20 cellular contexts compared by ENCODE assay signal in genomic region chr14:63712123-63712522, GRCh38. TPM values are rescaled to one million over a fixed set of nuclear protein-coding genes. Genes with fewer than 3 reads are reported as not detected.
DNase-seq lines count a peak whose midpoint lies in the region; ATAC-seq and TF ChIP-seq lines count a peak whose summit lies in the region.
"Had no signal": no experiment of that assay in that cellular context is flagged by ENCODE, and none has a peak within 500 bp of the region (broad histone marks: within the 10 kb centered on the region; RNA-seq: fewer than 3 reads in every experiment).

No MANE protein-coding gene starts in this region.

- peak overlapping the region; percentile 41 for H3K4me3 Mint-ChIP-seq in activated naive CD4-positive, alpha-beta T cell treated with anti-CD3 and anti-CD28 coated beads, Interleukin-2, amount 10 ng/mL, durations not matched to agents 7 days and 5 days
- H3K4me3 Mint-ChIP-seq in activated naive CD8-positive, alpha-beta T cell treated with anti-CD3 and anti-CD28 coated beads, Interleukin-2, amount 10 ng/mL, durations not matched to agents 7 days and 5 days = peak overlapping the region; percentile 73
- peak overlapping the region; percentile 53 to 81 for H3K4me3 Mint-ChIP-seq in stimulated activated naive CD8-positive, alpha-beta T cell treated with anti-CD3 and anti-CD28 coated beads, Interleukin-15, amount 100 ng/mL, for 72 hours

- DNase-seq in activated naive CD4-positive, alpha-beta T cell treated with anti-CD3 and anti-CD28 coated beads, Interleukin-2, amount 10 ng/mL, durations not matched to agents 7 days and 5 days = no peak
- DNase-seq in activated naive CD4-positive, alpha-beta T cell treated with anti-CD3 and anti-CD28 coated beads, Interleukin-2, amount 50 U/mL, for 16 hours = no peak
- DNase-seq in Karpas-422 (no peak), islet precursor cell (no peak), heart left ventricle (no peak), testis (no peak)
- no peak for DNase-seq in activated naive CD8-positive, alpha-beta T cell treated with anti-CD3 and anti-CD28 coated beads, Interleukin-2, amount 10 ng/mL, durations not matched to agents 7 days and 5 days
- no peak for DNase-seq in stimulated activated naive CD8-positive, alpha-beta T cell treated with anti-CD3 and anti-CD28 coated beads, Interleukin-15, amount 100 ng/mL, for 72 hours
- DNase-seq: activated gamma-delta T cell, brain microvascular endothelial cell, GDM1, mucosa of descending colon, NCI-H1694 treated with DMSO at 0.1 percent for 48 hours, NCI-H345, occipital lobe, right cardiac atrium, SHP77 treated with DMSO at 0.1 percent for 48 hours, substantia nigra, T1000 had no signal

- peaks cover 30% of the 10 kb centered on the region for H3K4me1 Mint-ChIP-seq in activated naive CD4-positive, alpha-beta T cell treated with anti-CD3 and anti-CD28 coated beads, Interleukin-2, amount 10 ng/mL, durations not matched to agents 7 days and 5 days
- peaks cover 19% of the 10 kb centered on the region for H3K4me1 Mint-ChIP-seq in activated naive CD8-positive, alpha-beta T cell treated with anti-CD3 and anti-CD28 coated beads, Interleukin-2, amount 10 ng/mL, durations not matched to agents 7 days and 5 days
- H3K4me1 Mint-ChIP-seq in stimulated activated naive CD8-positive, alpha-beta T cell treated with anti-CD3 and anti-CD28 coated beads, Interleukin-15, amount 100 ng/mL, for 72 hours = peaks cover 39% of the 10 kb centered on the region

- H2AFZ ChIP-seq in Karpas-422 (ENCODE audit: low read length) = no peak overlapping the region

- no peak overlapping the region for H3K4me3 ChIP-seq in Karpas-422 (ENCODE audit: low read length)
- no peak overlapping the region for H3K4me3 ChIP-seq in heart left ventricle
- H3K4me3 ChIP-seq in testis = no peak overlapping the region
- H3K4me3 ChIP-seq: mucosa of descending colon had no signal

- H3K9me3 ChIP-seq in Karpas-422 (ENCODE audit: low read length) = no peaks in the 10 kb centered on the region
- peaks cover 0 to 13% (median 4%) of the 10 kb centered on the region in 12 donors for H3K9me3 ChIP-seq in heart left ventricle
- H3K9me3 ChIP-seq in testis = no peaks in the 10 kb centered on the region

- H3K9me3 Mint-ChIP-seq in activated naive CD4-positive, alpha-beta T cell treated with anti-CD3 and anti-CD28 coated beads, Interleukin-2, amount 10 ng/mL, durations not matched to agents 7 days and 5 days = peaks cover 9% of the 10 kb centered on the region
- H3K9me3 Mint-ChIP-seq in activated naive CD8-positive, alpha-beta T cell treated with anti-CD3 and anti-CD28 coated beads, Interleukin-2, amount 10 ng/mL, durations not matched to agents 7 days and 5 days = peaks cover 4% of the 10 kb centered on the region
- peaks cover 0 to 7% of the 10 kb centered on the region in 2 donors for H3K9me3 Mint-ChIP-seq in stimulated activated naive CD8-positive, alpha-beta T cell treated with anti-CD3 and anti-CD28 coated beads, Interleukin-15, amount 100 ng/mL, for 72 hours

- peak overlapping the region; percentile 72 for H3K27ac ChIP-seq in Karpas-422 (ENCODE audit: low read length)
- no peak overlapping the region for H3K27ac ChIP-seq in heart left ventricle
- H3K27ac ChIP-seq in testis = no peak overlapping the region
- H3K27ac ChIP-seq: brain microvascular endothelial cell had no signal

- H3K9ac ChIP-seq in Karpas-422 (ENCODE audit: low read length) = no peak overlapping the region

- ATAC-seq in activated naive CD8-positive, alpha-beta T cell treated with anti-CD3 and anti-CD28 coated beads, Interleukin-2, amount 10 ng/mL, durations not matched to agents 7 days and 5 days (ENCODE audit: low read depth) = no peak
- no peak for ATAC-seq in stimulated activated naive CD8-positive, alpha-beta T cell treated with anti-CD3 and anti-CD28 coated beads, Interleukin-15, amount 100 ng/mL, for 72 hours
- ATAC-seq in heart left ventricle = no peak
- ATAC-seq: left lobe of liver, mucosa of descending colon, right cardiac atrium had no signal

- CTCF ChIA-PET in activated naive CD4-positive, alpha-beta T cell treated with anti-CD3 and anti-CD28 coated beads, Interleukin-2, amount 10 ng/mL, durations not matched to agents 7 days and 5 days (lab: Charles Lee) = no interaction called here

- H3K27me3 Mint-ChIP-seq in activated naive CD4-positive, alpha-beta T cell treated with anti-CD3 and anti-CD28 coated beads, Interleukin-2, amount 10 ng/mL, durations not matched to agents 7 days and 5 days = no peaks in the 10 kb centered on the region
- no peaks in the 10 kb centered on the region for H3K27me3 Mint-ChIP-seq in activated naive CD8-positive, alpha-beta T cell treated with anti-CD3 and anti-CD28 coated beads, Interleukin-2, amount 10 ng/mL, durations not matched to agents 7 days and 5 days
- H3K27me3 Mint-ChIP-seq in stimulated activated naive CD8-positive, alpha-beta T cell treated with anti-CD3 and anti-CD28 coated beads, Interleukin-15, amount 100 ng/mL, for 72 hours = no peaks in the 10 kb centered on the region

- no peak for TF ChIP-seq POLR2A in heart left ventricle (IDR thresholded peaks at IDR 0.05)
- TF ChIP-seq POLR2A in testis (IDR thresholded peaks at IDR 0.05) = no peak

- no peak for TF ChIP-seq CTCF in heart left ventricle (IDR thresholded peaks at IDR 0.05)
- no peak for TF ChIP-seq CTCF in testis (IDR thresholded peaks at IDR 0.05)

- peak overlapping the region; percentile 53 for H3K27ac Mint-ChIP-seq in activated naive CD4-positive, alpha-beta T cell treated with anti-CD3 and anti-CD28 coated beads, Interleukin-2, amount 10 ng/mL, durations not matched to agents 7 days and 5 days
- H3K27ac Mint-ChIP-seq in activated naive CD8-positive, alpha-beta T cell treated with anti-CD3 and anti-CD28 coated beads, Interleukin-2, amount 10 ng/mL, durations not matched to agents 7 days and 5 days = peak overlapping the region; percentile 87
- no peak overlapping the region for H3K27ac Mint-ChIP-seq in stimulated activated naive CD8-positive, alpha-beta T cell treated with anti-CD3 and anti-CD28 coated beads, Interleukin-15, amount 100 ng/mL, for 72 hours

- H3K4me1 ChIP-seq in Karpas-422 (ENCODE audit: low read length) (peaks cover 86% of the 10 kb centered on the region), heart left ventricle (peaks cover 0 to 26% (median 0%) of the 10 kb centered on the region in 12 donors), testis (no peaks in the 10 kb centered on the region)

- H3K36me3 ChIP-seq in Karpas-422 (ENCODE audit: insufficient read depth, low read length) (peaks cover 28% of the 10 kb centered on the region; the same call in 1 of the 2 replicates), heart left ventricle (no peaks in the 10 kb centered on the region), testis (ENCODE audit: low read depth, missing control alignments) (no peaks in the 10 kb centered on the region)
- H3K36me3 ChIP-seq: brain microvascular endothelial cell had no signal

- peak overlapping the region; percentile 29 for H3K4me2 ChIP-seq in Karpas-422 (ENCODE audit: low read depth, low read length, poor library complexity, severe bottlenecking)

- H3K27me3 ChIP-seq in Karpas-422 (ENCODE audit: low read length) = no peaks in the 10 kb centered on the region
- H3K27me3 ChIP-seq in heart left ventricle = no peaks in the 10 kb centered on the region
- no peaks in the 10 kb centered on the region for H3K27me3 ChIP-seq in testis
- H3K27me3 ChIP-seq: brain microvascular endothelial cell had no signal

- no peaks in the 10 kb centered on the region for H4K20me1 ChIP-seq in Karpas-422 (ENCODE audit: insufficient read depth, low read depth, low read length)

- peaks cover 34% of the 10 kb centered on the region for H3K36me3 Mint-ChIP-seq in activated naive CD4-positive, alpha-beta T cell treated with anti-CD3 and anti-CD28 coated beads, Interleukin-2, amount 10 ng/mL, durations not matched to agents 7 days and 5 days
- H3K36me3 Mint-ChIP-seq in activated naive CD8-positive, alpha-beta T cell treated with anti-CD3 and anti-CD28 coated beads, Interleukin-2, amount 10 ng/mL, durations not matched to agents 7 days and 5 days = peaks cover 28% of the 10 kb centered on the region

- H3K9me2 ChIP-seq in Karpas-422 (replicated peaks; ENCODE audit: insufficient read depth, low read length) = no peaks in the 10 kb centered on the region

- POLR2A ChIA-PET in activated naive CD8-positive, alpha-beta T cell treated with anti-CD3 and anti-CD28 coated beads, Interleukin-2, amount 10 ng/mL, durations not matched to agents 7 days and 5 days (lab: Charles Lee) = interaction anchor here (0.7 to 1.4 kb wide), 2 partner anchors 15 to 21 kb away, joined by 3 to 10 read pairs; partner anchors contain the start of gene SGPP1

- peaks cover 99% of the 10 kb centered on the region for H3K79me2 ChIP-seq in Karpas-422 (ENCODE audit: low read length)

- intact Hi-C loops in heart left ventricle (cut with DNase I) (no loop called here), testis (cut with DNase I; ENCODE audit: low total_unique reads) (no loop called here)

RNA-seq across cellular contexts. Expression of gene SGPP1, which starts 15.7 kb away (rescaled TPM):
- 86.2 and 185 TPM in 2 replicates for total RNA-seq in Karpas-422 (2014; rRNA removed; shearing (Covaris generic); ENCODE audit: low replicate concordance)
- 10 to 100 TPM; 14.7 to 15.7 TPM for total RNA-seq in activated naive CD8-positive, alpha-beta T cell treated with anti-CD3 and anti-CD28 coated beads, Interleukin-2, amount 10 ng/mL, durations not matched to agents 7 days and 5 days
- total RNA-seq in heart left ventricle (1 to 10 TPM; 4.3 to 9.2 (median 5.1) TPM), testis (10 to 100 TPM; 27.6 to 30.1 TPM)
- polyA plus RNA-seq in heart left ventricle (1 to 10 TPM; 4.0 to 6.2 TPM), testis (ENCODE audit: insufficient read depth, low read depth, low replicate concordance) (16.9 TPM)

Comparison
In these comparisons a context has a peak if more than half of its experiments do, and no peak if none do; other contexts are left out.
1. H3K27ac Mint-ChIP-seq: peak in activated naive CD4-positive, alpha-beta T cell treated with anti-CD3 and anti-CD28 coated beads, Interleukin-2, amount 10 ng/mL, durations not matched to agents 7 days and 5 days (single experiment) and activated naive CD8-positive, alpha-beta T cell treated with anti-CD3 and anti-CD28 coated beads, Interleukin-2, amount 10 ng/mL, durations not matched to agents 7 days and 5 days (single experiment); none in stimulated activated naive CD8-positive, alpha-beta T cell treated with anti-CD3 and anti-CD28 coated beads, Interleukin-15, amount 100 ng/mL, for 72 hours (0 of 2).
2. Peak in every context shown above with its lines, with median percentiles within 50 percentile points of each other: H3K4me3 Mint-ChIP-seq.